In the genomic region with DNA sequence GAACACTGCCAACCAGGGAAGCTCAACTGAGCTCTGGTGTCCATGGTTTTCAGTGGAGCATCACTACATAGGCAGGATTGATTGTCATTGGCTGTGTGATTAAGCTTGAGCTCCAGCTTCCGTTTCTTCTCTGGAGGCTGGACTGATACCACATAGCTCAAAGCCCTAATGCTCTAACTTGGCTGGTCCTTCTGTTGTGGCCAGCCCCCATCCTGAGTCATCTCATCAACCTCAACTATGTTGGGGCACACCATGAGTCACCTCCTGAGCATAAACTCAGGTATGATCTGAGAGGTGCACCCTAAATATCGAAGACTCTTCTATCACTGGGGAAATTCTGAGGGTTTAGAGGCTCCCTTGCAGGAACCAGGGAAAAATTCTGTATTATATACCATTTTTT, we compare ENCODE assay signal across 11 cellular contexts.
A peak's percentile ranks its signal among the peaks of the same experiment; 100 is the strongest.
DNase-seq lines count a peak whose midpoint lies in the region; ATAC-seq and TF ChIP-seq lines count a peak whose summit lies in the region.
"Had no signal": no experiment of that assay in that cellular context is flagged by ENCODE, and none has a peak within 500 bp of the region (broad histone marks: within the 10 kb centered on the region; RNA-seq: fewer than 3 reads in every experiment).

No MANE protein-coding gene starts in this region.

- peak; percentile 61 for ATAC-seq in GM19372 (IDR thresholded peaks at IDR 0.05; ENCODE audit: low read depth, unreplicated experiment)

- H3K36me3 Mint-ChIP-seq in type B pancreatic cell: no peaks in the 10 kb centered on the region
- H3K36me3 Mint-ChIP-seq: activated naive CD8-positive, alpha-beta T cell had no signal

- TF ChIP-seq CTCF in AG10803 (conservative IDR thresholded peaks at IDR 0.05; ENCODE audit: low read length) (no peak), type B pancreatic cell (conservative IDR thresholded peaks at IDR 0.05) (no peak)

- H3K27ac Mint-ChIP-seq in type B pancreatic cell: no peak overlapping the region
- H3K27ac Mint-ChIP-seq: activated naive CD8-positive, alpha-beta T cell had no signal

- H3K4me3 Mint-ChIP-seq in type B pancreatic cell: no peak overlapping the region
- H3K4me3 Mint-ChIP-seq: activated naive CD8-positive, alpha-beta T cell had no signal

- peaks cover 10% of the 10 kb centered on the region for H3K27me3 Mint-ChIP-seq in type B pancreatic cell

- peaks cover 14% of the 10 kb centered on the region for H3K9me3 Mint-ChIP-seq in type B pancreatic cell

- H3K4me3 ChIP-seq in AG10803 (ENCODE audit: low read length): no peak overlapping the region
- H3K4me3 ChIP-seq: vagina had no signal

- no peaks in the 10 kb centered on the region for H3K4me1 Mint-ChIP-seq in type B pancreatic cell (ENCODE audit: unreplicated experiment)

- DNase-seq in AG10803 (ENCODE audit: low read depth) (peak; percentile 64), HT1080 (ENCODE audit: low read depth) (peak; percentile 86), astrocyte of the hippocampus (ENCODE audit: low read depth, low spot score) (peak; percentile 66), NCI-H1694 treated with DMSO at 0.1 percent for 48 hours (lab: John Stamatoyannopoulos, UW) (no peak), NCI-H1417 treated with DMSO at 0.1 percent for 48 hours (lab: John Stamatoyannopoulos, UW) (no peak), NCI-H146 (lab: John Stamatoyannopoulos, UW) (no peak), type B pancreatic cell (ENCODE audit: extremely low spot score, unreplicated experiment) (no peak)
- DNase-seq: DMS153 had no signal

Comparison
In these comparisons a context has a peak if more than half of its experiments do, and no peak if none do; other contexts are left out.
1. DNase-seq: peak in AG10803 (single experiment), HT1080 (single experiment) and astrocyte of the hippocampus (single experiment); none in NCI-H1694 treated with DMSO at 0.1 percent for 48 hours (single experiment), NCI-H1417 treated with DMSO at 0.1 percent for 48 hours (single experiment), NCI-H146 (single experiment) and type B pancreatic cell (single experiment).